ENCODE assay signal across 25 cellular contexts in genomic region chr6:116431964-116432595, GRCh38. TPM values are rescaled to one million over a fixed set of nuclear protein-coding genes. Genes with fewer than 3 reads are reported as not detected.
DNase-seq lines count a peak whose midpoint lies in the region; ATAC-seq, FAIRE-seq and TF ChIP-seq lines count a peak whose summit lies in the region.
"Had no signal": no experiment of that assay in that cellular context is flagged by ENCODE, and none has a peak within 500 bp of the region (broad histone marks: within the 10 kb centered on the region; RNA-seq: fewer than 3 reads in every experiment).

No MANE protein-coding gene starts in this region.

- no peak for FAIRE-seq in HepG2 (lab: Jason Lieb, UNC)

- H3K9ac ChIP-seq in HepG2 (ENCODE audit: insufficient read depth, low read depth, low read length), result no peak overlapping the region

- H3K36me3 ChIP-seq in HepG2 (replicated peaks in 1 of 2; ENCODE audit: control insufficient read depth in 1 of 2, insufficient read depth in 2 of 2, low read length in 2 of 2), result no peaks in the 10 kb centered on the region
- H3K36me3 ChIP-seq in right lobe of liver, result peaks cover 0 to 6% (median 0%) of the 10 kb centered on the region in 4 donors
- H3K36me3 ChIP-seq in iPS DF 6.9 (ENCODE audit: control insufficient read depth, insufficient read depth, low read length), result no peaks in the 10 kb centered on the region
- H3K36me3 ChIP-seq in ovary, result peaks cover 2% of the 10 kb centered on the region
- H3K36me3 ChIP-seq: HAP-1 had no signal

- TF ChIP-seq CTCF in HepG2 (CRISPR knock-in tag; IDR thresholded peaks at IDR 0.05) (no peak), right lobe of liver (IDR thresholded peaks at IDR 0.05) (no peak), WTC11 (IDR thresholded peaks at IDR 0.05) (no peak), RWPE1 (conservative IDR thresholded peaks at IDR 0.05; ENCODE audit: low read depth) (no peak), ovary (IDR thresholded peaks at IDR 0.05) (no peak)

- no peak for TF ChIP-seq RAD21 in HepG2 (CRISPR knock-in tag; IDR thresholded peaks at IDR 0.05)

- no peak overlapping the region for H3K4me3 ChIP-seq in HepG2 (replicated peaks in 1 of 3; ENCODE audit: insufficient read depth in 1 of 3, low read depth in 2 of 3, low read length in 3 of 3)
- H3K4me3 ChIP-seq in right lobe of liver, result no peak overlapping the region
- no peak overlapping the region for H3K4me3 ChIP-seq in iPS DF 6.9 (ENCODE audit: low read length)
- H3K4me3 ChIP-seq in ovary, result no peak overlapping the region
- H3K4me3 ChIP-seq: HAP-1, Peyer's patch, SJCRH30 had no signal

- H3K4me3 Mint-ChIP-seq in WTC11, result peak overlapping the region; percentile 41; the same call in 1 of the 2 replicates
- H3K4me3 Mint-ChIP-seq: CD8-positive, alpha-beta T cell; T-cell had no signal

- POLR2A ChIA-PET in HepG2 (lab: Yijun Ruan, JAX), result no interaction called here
- POLR2A ChIA-PET in WTC11 (lab: Charles Lee), result interaction anchor here (1.2 kb wide), 1 partner anchor 16 kb away, joined by 3 read pairs; no protein-coding TSS in a partner anchor
- POLR2A ChIA-PET in RWPE1 (lab: Yijun Ruan, JAX; ENCODE audit: low non-redundant PET), result no interaction called here

- H3K36me3 Mint-ChIP-seq in WTC11, result peaks cover 27% of the 10 kb centered on the region
- H3K36me3 Mint-ChIP-seq: CD8-positive, alpha-beta T cell; T-cell had no signal

- H3K9me3 ChIP-seq in HepG2 (ENCODE audit: low read length) (no peaks in the 10 kb centered on the region), right lobe of liver (no peaks in the 10 kb centered on the region), iPS DF 6.9 (ENCODE audit: control insufficient read depth, insufficient read depth, low read length) (no peaks in the 10 kb centered on the region), ovary (no peaks in the 10 kb centered on the region)
- H3K9me3 ChIP-seq: HAP-1, Peyer's patch, SJCRH30 had no signal

- in situ Hi-C loops in HepG2 (cut with HindIII; ENCODE audit: extremely low pct_ligation_motif_present, low pct_unique_long_range_greater_than_20kb), result no loop called here

- ATAC-seq in HepG2, result no peak
- ATAC-seq in right lobe of liver, result no peak
- ATAC-seq in WTC11, result peak; percentile 94
- ATAC-seq: CD8-positive, alpha-beta T cell; T-cell had no signal

- no peak overlapping the region for H3K4me2 ChIP-seq in HepG2 (ENCODE audit: low read depth, low read length)

- BruUV-seq in HepG2 (replicated peaks; lab: Mats Ljungman, UMichigan), result no TSS peak

- TF ChIP-seq EP300 in HepG2 (IDR thresholded peaks at IDR 0.05; ENCODE audit: low read depth in 2 of 2, low read length in 2 of 2) (no peak), HepG2 (CRISPR knock-in tag; IDR thresholded peaks at IDR 0.05; ENCODE audit: borderline replicate concordance) (no peak), ovary (IDR thresholded peaks at IDR 0.05) (no peak)

- no peaks in the 10 kb centered on the region for H4K20me1 ChIP-seq in HepG2 (ENCODE audit: insufficient read depth, low read length)

- DNase-seq in HepG2 (ENCODE audit: low spot score) (no peak), right lobe of liver (no peak), WTC11 (ENCODE audit: low spot score) (no peak), iPS DF 6.9 (ENCODE audit: low read depth, low spot score) (peak; percentile 31), RWPE1 (ENCODE audit: low spot score) (no peak), ecto neural progenitor cell (ENCODE audit: low spot score) (no peak), NCI-H524 (lab: John Stamatoyannopoulos, UW) (no peak), ovary (no peak)
- DNase-seq: AML-193; C1 segment of cervical spinal cord; Calu3; CD8-positive, alpha-beta T cell; DMS153; GF-D8; IMR-90; NCI-H1105; NCI-H2081 treated with DMSO at 0.1 percent for 48 hours; NCI-H510A; NCI-H774; NK-92 treated with Interleukin-12 subunit alpha and Interleukin-12 subunit beta, amount 100 ng/mL, for 24 hours; Peyer's patch; SJCRH30; T-cell had no signal

- peaks cover 30% of the 10 kb centered on the region for H3K4me1 Mint-ChIP-seq in WTC11
- H3K4me1 Mint-ChIP-seq: T-cell had no signal

- TF ChIP-seq POLR2A in HepG2 (IDR thresholded peaks at IDR 0.05; ENCODE audit: insufficient read depth in 1 of 2, low read depth in 2 of 2, low read length in 2 of 2) (no peak), right lobe of liver (IDR thresholded peaks at IDR 0.05) (no peak), ovary (IDR thresholded peaks at IDR 0.05) (no peak)

- H3K27me3 ChIP-seq in HepG2 (ENCODE audit: control insufficient read depth in 1 of 2, insufficient read depth in 2 of 2, low read length in 2 of 2), result peaks cover 0 to 1% of the 10 kb centered on the region in 2 experiments; a peak in 1 of 5 replicates
- H3K27me3 ChIP-seq in right lobe of liver, result no peaks in the 10 kb centered on the region
- H3K27me3 ChIP-seq in iPS DF 6.9 (ENCODE audit: control insufficient read depth, insufficient read depth, low read length), result no peaks in the 10 kb centered on the region
- no peaks in the 10 kb centered on the region for H3K27me3 ChIP-seq in ovary
- H3K27me3 ChIP-seq: Peyer's patch, SJCRH30 had no signal

- no peaks in the 10 kb centered on the region for H3K27me3 Mint-ChIP-seq in WTC11 (ENCODE audit: low read depth)

- no peaks in the 10 kb centered on the region for H3K9me3 Mint-ChIP-seq in WTC11
- H3K9me3 Mint-ChIP-seq: CD8-positive, alpha-beta T cell; T-cell had no signal

- no peaks in the 10 kb centered on the region for H3K79me2 ChIP-seq in HepG2 (ENCODE audit: insufficient read depth, low read length)

- H3K27ac ChIP-seq in HepG2 (ENCODE audit: extremely low read length, insufficient read depth, low read length), result no peak overlapping the region
- H3K27ac ChIP-seq in right lobe of liver, result no peak overlapping the region
- no peak overlapping the region for H3K27ac ChIP-seq in iPS DF 6.9 (ENCODE audit: low read length)
- no peak overlapping the region for H3K27ac ChIP-seq in RWPE1
- H3K27ac ChIP-seq in ovary, result no peak overlapping the region
- H3K27ac ChIP-seq: Peyer's patch, SJCRH30 had no signal

- H3K27ac Mint-ChIP-seq in WTC11, result peak overlapping the region; percentile 97
- H3K27ac Mint-ChIP-seq: CD8-positive, alpha-beta T cell; T-cell had no signal

- H3K4me1 ChIP-seq in HepG2 (ENCODE audit: insufficient read depth, low read length), result no peaks in the 10 kb centered on the region
- peaks cover 0 to 13% (median 0%) of the 10 kb centered on the region in 4 donors for H3K4me1 ChIP-seq in right lobe of liver
- peaks cover 2% of the 10 kb centered on the region; the same call in 1 of the 2 replicates for H3K4me1 ChIP-seq in iPS DF 6.9 (ENCODE audit: control insufficient read depth, insufficient read depth, low read length)
- no peaks in the 10 kb centered on the region for H3K4me1 ChIP-seq in ovary (ENCODE audit: insufficient read depth)
- H3K4me1 ChIP-seq: HAP-1, Peyer's patch had no signal

- intact Hi-C loops in HepG2 (cut with micrococcal nuclease; ENCODE audit: unreplicated experiment) (no loop called here), right lobe of liver (cut with DNase I) (no loop called here), ovary (cut with DNase I) (no loop called here)

- CTCF ChIA-PET in HepG2 (lab: Yijun Ruan, JAX; ENCODE audit: low intra/inter-chr PET ratio, low total read pairs) (no interaction called here), WTC11 (lab: Charles Lee) (interaction anchor here (0.7 to 5.0 kb wide), 5 partner anchors 8 to 164 kb away, joined by 3 to 29 read pairs (median 5); no protein-coding TSS in a partner anchor), RWPE1 (lab: Yijun Ruan, JAX) (interaction anchor here (0.7 to 1.2 kb wide), 3 partner anchors 129 to 1870 kb away, joined by 3 to 5 read pairs (median 4); no protein-coding TSS in a partner anchor)

- H2AFZ ChIP-seq in HepG2 (ENCODE audit: low read length), result no peak overlapping the region

TF ChIP-seq in HepG2, 621 proteins besides CTCF, POLR2A, EP300 and RAD21 (continues in another document):
- TF ChIP-seq ZNF3 (CRISPR knock-in tag; IDR thresholded peaks at IDR 0.05), result peak; percentile 70

TF ChIP-seq in WTC11, 78 proteins besides CTCF, POLR2A, EP300 and RAD21 (continues in another document):
- no peak for TF ChIP-seq CDX4 (CRISPR knock-in tag; IDR thresholded peaks at IDR 0.05; ENCODE audit: borderline replicate concordance)

RNA-seq across cellular contexts. Expression of gene CALHM6, which starts 29.1 kb away (rescaled TPM):
- not detected in 2 replicates for total RNA-seq in HepG2 (2016; rRNA removed; fragmentation: Illumina TruSeq; extraction: Trizol)
- not detected in 2 replicates for total RNA-seq in HepG2 (2016; cell fraction: cytosol; rRNA removed; fragmentation: Illumina TruSeq; extraction: Trizol; ENCODE audit: low read depth)
- not detected in 2 replicates for total RNA-seq in HepG2 (2016; cell fraction: insoluble cytoplasmic fraction; rRNA removed; fragmentation: Illumina TruSeq; extraction: Trizol)
- not detected in 2 replicates for total RNA-seq in HepG2 (2016; cell fraction: membrane; rRNA removed; fragmentation: Illumina TruSeq; extraction: Trizol)
- total RNA-seq in HepG2 (2016; cell fraction: nucleus; rRNA removed; fragmentation: Illumina TruSeq; extraction: Trizol), result not detected in 2 replicates
- not detected in 2 replicates for polyA plus RNA-seq in HepG2 (2011; rRNA removed)
- polyA plus RNA-seq in HepG2 (2011; cell fraction: cytosol; rRNA removed), result not detected in 2 replicates
- polyA plus RNA-seq in HepG2 (2011; cell fraction: nucleus; rRNA removed), result not detected in 2 replicates
- not detected in 2 replicates for polyA plus RNA-seq in HepG2 (2012)
- polyA plus RNA-seq in HepG2 (2016; cell fraction: cytosol; fragmentation: Illumina TruSeq; extraction: Trizol; ENCODE audit: low read depth), result not detected in 2 replicates
- not detected in 2 replicates for polyA plus RNA-seq in HepG2 (2016; cell fraction: insoluble cytoplasmic fraction; fragmentation: Illumina TruSeq; extraction: Trizol; ENCODE audit: low read depth)
- polyA plus RNA-seq in HepG2 (2016; cell fraction: membrane; fragmentation: Illumina TruSeq; extraction: Trizol; ENCODE audit: low read depth), result not detected in 2 replicates
- not detected in 2 replicates for polyA plus RNA-seq in HepG2 (2016; cell fraction: nucleus; fragmentation: Illumina TruSeq; extraction: Trizol; ENCODE audit: insufficient read depth, low read depth)
- polyA minus RNA-seq in HepG2 (2011; rRNA and poly(A)+ RNA removed; ENCODE audit: low replicate concordance), result not detected in 2 replicates
- polyA minus RNA-seq in HepG2 (2011; cell fraction: cytosol; rRNA and poly(A)+ RNA removed), result not detected in 2 replicates
- polyA minus RNA-seq in HepG2 (2011; cell fraction: nucleus; rRNA and poly(A)+ RNA removed), result not detected in 2 replicates
- total RNA-seq in right lobe of liver, result 1 to 10 TPM; 1.4 to 7.8 (median 3.5) TPM
- total RNA-seq in WTC11 (2021), result 0.21 to 1.4 TPM (median 0.44 TPM) in 3 replicates
- total RNA-seq in ovary, result 1 to 10 TPM; 1.6 to 8.5 (median 3.0) TPM
- 10 to 100 TPM in 1 of 2 donors, 1 to 10 TPM in 1; 5.2 to 14.0 TPM for polyA plus RNA-seq in ovary
- total RNA-seq: A172, Calu3, SJCRH30 had no signal
